ENCODE assay signal across 18 cellular contexts in genomic region chr14:57834001-57834598, GRCh38. TPM values are rescaled to one million over a fixed set of nuclear protein-coding genes. Genes with fewer than 3 reads are reported as not detected.
"Had no signal": no experiment of that assay in that cellular context is flagged by ENCODE, and none has a peak within 500 bp of the region (broad histone marks: within the 10 kb centered on the region; RNA-seq: fewer than 3 reads in every experiment).

No MANE protein-coding gene starts in this region.

- H3K27me3 ChIP-seq: body of pancreas, colonic mucosa, gastrocnemius medialis, suprapubic skin, upper lobe of left lung had no signal

- H3K27ac ChIP-seq: body of pancreas, colonic mucosa, gastrocnemius medialis, heart left ventricle, suprapubic skin, upper lobe of left lung had no signal

- H3K36me3 ChIP-seq: colonic mucosa, gastrocnemius medialis, heart left ventricle, suprapubic skin, upper lobe of left lung had no signal

- H3K4me3 ChIP-seq: body of pancreas, colonic mucosa, gastrocnemius medialis, heart left ventricle, smooth muscle cell, suprapubic skin, upper lobe of left lung had no signal

- ATAC-seq: stimulated activated naive CD8-positive, alpha-beta T cell treated with anti-CD3 and anti-CD28 coated beads, Interleukin-15, Interleukin-2, amounts not matched to agents 100 U/mL and 50 U/mL, for 24 hours had no signal

- H3K9me3 ChIP-seq: body of pancreas, colonic mucosa, gastrocnemius medialis, heart left ventricle, suprapubic skin, upper lobe of left lung had no signal

- H3K4me1 ChIP-seq: body of pancreas, colonic mucosa, gastrocnemius medialis, heart left ventricle, upper lobe of left lung had no signal

- DNase-seq: activated CD4-positive, alpha-beta memory T cell treated with anti-CD3 and anti-CD28 coated beads for 36 hours; activated T-cell treated with anti-CD3 and anti-CD28 coated beads, Interleukin-2, amount 50 U/mL, for 24 hours; central memory CD4-positive, alpha-beta T cell; colonic mucosa; heart left ventricle; immature natural killer cell; nephron progenitor cell; right cardiac atrium; stimulated activated CD4-positive, alpha-beta T cell treated with anti-CD3 and anti-CD28 coated beads, Interleukin-4, amount 100 ng/mL, for 4 hours; stimulated activated naive CD8-positive, alpha-beta T cell treated with anti-CD3 and anti-CD28 coated beads, Interleukin-15, Interleukin-2, amounts not matched to agents 100 U/mL and 50 U/mL, for 24 hours; T-helper 1 cell; upper lobe of left lung had no signal

- H3K4me2 ChIP-seq: smooth muscle cell had no signal

RNA-seq across cellular contexts. Expression of gene SLC35F4, which starts 31.8 kb away (rescaled TPM):
- total RNA-seq: activated CD4-positive, alpha-beta memory T cell treated with anti-CD3 and anti-CD28 coated beads for 36 hours; activated naive CD4-positive, alpha-beta T cell treated with anti-CD3 and anti-CD28 coated beads, Interleukin-2, amount 50 U/mL, for 72 hours; body of pancreas; colonic mucosa; gastrocnemius medialis; heart left ventricle; mesenteric fat pad; right cardiac atrium; smooth muscle cell; suprapubic skin; upper lobe of left lung had no signal
- polyA plus RNA-seq: heart left ventricle, immature natural killer cell, right cardiac atrium, smooth muscle cell had no signal
